24 cellular contexts compared by ENCODE assay signal in the genomic region with DNA sequence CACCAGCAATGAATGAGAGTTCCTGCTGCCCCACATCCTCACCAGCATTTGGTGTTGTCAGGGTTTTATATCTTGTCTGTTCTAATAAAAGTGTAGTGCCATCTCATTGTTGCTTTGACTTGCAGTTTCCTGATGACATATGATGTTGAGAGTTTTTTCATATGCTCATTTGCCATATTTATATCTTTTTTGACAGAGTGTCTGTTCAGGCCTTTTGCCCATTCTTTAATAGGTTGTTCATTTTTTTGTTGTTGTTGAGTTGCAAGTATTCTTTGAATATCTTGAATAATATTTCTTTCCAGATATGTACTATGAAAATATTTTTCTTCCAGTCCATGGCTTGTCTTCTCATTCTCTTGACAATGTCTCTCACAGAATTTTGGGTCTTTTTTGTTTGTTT.
"Had no signal": no experiment of that assay in that cellular context is flagged by ENCODE, and none has a peak within 500 bp of the region (broad histone marks: within the 10 kb centered on the region; RNA-seq: fewer than 3 reads in every experiment).

No MANE protein-coding gene starts in this region.

- H3K9me3 ChIP-seq: colonic mucosa, gastrocnemius medialis had no signal

- H3K4me3 ChIP-seq: colonic mucosa, coronary artery, dorsolateral prefrontal cortex, esophagus muscularis mucosa, esophagus squamous epithelium, gastrocnemius medialis, gastroesophageal sphincter, heart left ventricle, heart right ventricle had no signal

- H3K36me3 ChIP-seq: colonic mucosa, esophagus muscularis mucosa, esophagus squamous epithelium, gastrocnemius medialis, gastroesophageal sphincter, heart left ventricle, heart right ventricle had no signal

- ATAC-seq: effector memory CD8-positive, alpha-beta T cell; esophagus mucosa; foreskin keratinocyte; gastrocnemius medialis; gastroesophageal sphincter; heart left ventricle; heart right ventricle had no signal

- H3K4me1 ChIP-seq: colonic mucosa, gastrocnemius medialis, gastroesophageal sphincter had no signal

- DNase-seq: colonic mucosa; cortex of kidney; dermis blood vessel endothelial cell; dorsolateral prefrontal cortex; effector CD4-positive, alpha-beta T cell; effector CD8-positive, alpha-beta T cell; effector memory CD4-positive, alpha-beta T cell; effector memory CD8-positive, alpha-beta T cell; endodermal cell; erythroblast; esophagus squamous epithelium; foreskin fibroblast; foreskin keratinocyte; foreskin melanocyte; gastrocnemius medialis; glutamatergic neuron; head of caudate nucleus; heart left ventricle; heart right ventricle had no signal

- H3K27me3 ChIP-seq: colonic mucosa, esophagus muscularis mucosa, foreskin keratinocyte, gastrocnemius medialis, gastroesophageal sphincter, heart left ventricle had no signal

- H3K27ac ChIP-seq: colonic mucosa, coronary artery, dorsolateral prefrontal cortex, epithelial cell of prostate, esophagus muscularis mucosa, esophagus squamous epithelium, foreskin keratinocyte, gastrocnemius medialis, gastroesophageal sphincter, heart left ventricle, heart right ventricle had no signal
